11 cellular contexts compared by ENCODE assay signal in genomic region chr12:48285751-48286650, GRCh38.
DNase-seq lines count a peak whose midpoint lies in the region; ATAC-seq and TF ChIP-seq lines count a peak whose summit lies in the region.
"Had no signal": no experiment of that assay in that cellular context is flagged by ENCODE, and none has a peak within 500 bp of the region (broad histone marks: within the 10 kb centered on the region; RNA-seq: fewer than 3 reads in every experiment).

No MANE protein-coding gene starts in this region.

- no peaks in the 10 kb centered on the region for H3K9me2 ChIP-seq in Loucy (replicated peaks; ENCODE audit: low read depth, low read length)

- H3K4me1 Mint-ChIP-seq in activated T-cell treated with anti-CD3 and anti-CD28 coated beads, Interleukin-2, amount 50 U/mL, for 4 hours (ENCODE audit: low read depth), result peaks cover 15% of the 10 kb centered on the region
- peaks cover 13% of the 10 kb centered on the region for H3K4me1 Mint-ChIP-seq in activated T-helper 1 cell treated with anti-CD3 and anti-CD28 coated beads, Interleukin-12 subunit alpha, Interleukin-12 subunit beta, Interleukin-2, Interleukin-4 antibody, amounts not matched to agents 30 ng/mL and 10 ng/mL and 1 ng/mL, durations not matched to agents 14 hours and 24 hours and 36 hours (ENCODE audit: low read depth)
- H3K4me1 Mint-ChIP-seq in natural killer cell treated with Interleukin-12 subunit alpha and Interleukin-12 subunit beta and Interleukin-15 and Interleukin-18, amount 100 ng/mL, for 72 hours (ENCODE audit: low read depth in 2 of 2), result peaks cover 8 to 12% of the 10 kb centered on the region in 2 donors

- no peaks in the 10 kb centered on the region for H3F3A ChIP-seq in Loucy (ENCODE audit: low read depth)

- H3K27me3 ChIP-seq in Loucy (ENCODE audit: insufficient read depth, low read length, poor library complexity, severe bottlenecking), result peaks cover 1% of the 10 kb centered on the region
- H3K27me3 ChIP-seq: vagina had no signal

- H3K27ac Mint-ChIP-seq in activated T-helper 1 cell treated with anti-CD3 and anti-CD28 coated beads, Interleukin-12 subunit alpha, Interleukin-12 subunit beta, Interleukin-2, Interleukin-4 antibody, amounts not matched to agents 30 ng/mL and 10 ng/mL and 1 ng/mL, durations not matched to agents 14 hours and 24 hours and 36 hours, result peak overlapping the region; percentile 3
- H3K27ac Mint-ChIP-seq in natural killer cell treated with Interleukin-12 subunit alpha and Interleukin-12 subunit beta and Interleukin-15 and Interleukin-18, amount 100 ng/mL, for 72 hours, result peak overlapping the region; percentile 46 to 84

- H3K9me3 Mint-ChIP-seq in activated T-cell treated with anti-CD3 and anti-CD28 coated beads, Interleukin-2, amount 50 U/mL, for 4 hours, result no peaks in the 10 kb centered on the region
- no peaks in the 10 kb centered on the region for H3K9me3 Mint-ChIP-seq in activated T-helper 1 cell treated with anti-CD3 and anti-CD28 coated beads, Interleukin-12 subunit alpha, Interleukin-12 subunit beta, Interleukin-2, Interleukin-4 antibody, amounts not matched to agents 30 ng/mL and 10 ng/mL and 1 ng/mL, durations not matched to agents 14 hours and 24 hours and 36 hours
- H3K9me3 Mint-ChIP-seq in natural killer cell treated with Interleukin-12 subunit alpha and Interleukin-12 subunit beta and Interleukin-15 and Interleukin-18, amount 100 ng/mL, for 72 hours, result peaks cover 3% of the 10 kb centered on the region

- H3K79me2 ChIP-seq in Loucy (ENCODE audit: insufficient read depth, low read length), result no peaks in the 10 kb centered on the region

- H3K36me3 Mint-ChIP-seq in activated T-cell treated with anti-CD3 and anti-CD28 coated beads, Interleukin-2, amount 50 U/mL, for 4 hours (ENCODE audit: insufficient read depth), result no peaks in the 10 kb centered on the region
- H3K36me3 Mint-ChIP-seq in activated T-helper 1 cell treated with anti-CD3 and anti-CD28 coated beads, Interleukin-12 subunit alpha, Interleukin-12 subunit beta, Interleukin-2, Interleukin-4 antibody, amounts not matched to agents 30 ng/mL and 10 ng/mL and 1 ng/mL, durations not matched to agents 14 hours and 24 hours and 36 hours (ENCODE audit: low read depth), result no peaks in the 10 kb centered on the region
- H3K36me3 Mint-ChIP-seq in natural killer cell treated with Interleukin-12 subunit alpha and Interleukin-12 subunit beta and Interleukin-15 and Interleukin-18, amount 100 ng/mL, for 72 hours, result no peaks in the 10 kb centered on the region

- no peak overlapping the region for H3K9ac ChIP-seq in Loucy (ENCODE audit: low read depth, low read length, poor library complexity, severe bottlenecking)

- H2AFZ ChIP-seq in Loucy (ENCODE audit: low read length), result peak overlapping the region; percentile 92

- H3K36me3 ChIP-seq in Loucy (ENCODE audit: insufficient read depth, low read length), result no peaks in the 10 kb centered on the region
- H3K36me3 ChIP-seq: vagina had no signal

- no peak for DNase-seq in activated T-cell treated with anti-CD3 and anti-CD28 coated beads, Interleukin-2, amount 50 U/mL, for 4 hours
- no peak for DNase-seq in activated T-cell treated with anti-CD3 and anti-CD28 coated beads, Interleukin-2, amount 50 U/mL, for 1 hour
- DNase-seq in activated T-helper 1 cell treated with anti-CD3 and anti-CD28 coated beads, Interleukin-12 subunit alpha, Interleukin-12 subunit beta, Interleukin-2, Interleukin-4 antibody, amounts not matched to agents 30 ng/mL and 10 ng/mL and 1 ng/mL, durations not matched to agents 14 hours and 24 hours and 36 hours (ENCODE audit: low spot score), result no peak
- DNase-seq in natural killer cell treated with Interleukin-12 subunit alpha and Interleukin-12 subunit beta and Interleukin-15 and Interleukin-18, amount 100 ng/mL, for 72 hours (ENCODE audit: low spot score), result no peak
- no peak for DNase-seq in dermis blood vessel endothelial cell
- DNase-seq in SK-N-DZ (ENCODE audit: low spot score), result no peak
- DNase-seq: caudate nucleus, NCI-H187 had no signal

- H4K20me1 ChIP-seq in Loucy (ENCODE audit: insufficient read depth, low read length, poor library complexity, severe bottlenecking), result no peaks in the 10 kb centered on the region

- H3K4me1 ChIP-seq in Loucy (ENCODE audit: insufficient read depth, low read length, poor library complexity, severe bottlenecking), result peaks cover 9% of the 10 kb centered on the region
- H3K4me1 ChIP-seq: vagina had no signal

- H3K4me2 ChIP-seq in Loucy (ENCODE audit: low read depth, low read length, poor library complexity, severe bottlenecking), result peak overlapping the region; percentile 65

- peak overlapping the region; percentile 22 for H3K4me3 Mint-ChIP-seq in activated T-cell treated with anti-CD3 and anti-CD28 coated beads, Interleukin-2, amount 50 U/mL, for 4 hours
- H3K4me3 Mint-ChIP-seq in activated T-helper 1 cell treated with anti-CD3 and anti-CD28 coated beads, Interleukin-12 subunit alpha, Interleukin-12 subunit beta, Interleukin-2, Interleukin-4 antibody, amounts not matched to agents 30 ng/mL and 10 ng/mL and 1 ng/mL, durations not matched to agents 14 hours and 24 hours and 36 hours, result no peak overlapping the region
- H3K4me3 Mint-ChIP-seq in natural killer cell treated with Interleukin-12 subunit alpha and Interleukin-12 subunit beta and Interleukin-15 and Interleukin-18, amount 100 ng/mL, for 72 hours, result no peak overlapping the region

- H3K4me3 ChIP-seq in Loucy (ENCODE audit: low read length, poor library complexity, severe bottlenecking), result peak overlapping the region; percentile 47
- H3K4me3 ChIP-seq: vagina had no signal

- peak; percentile 81 to 88 for ATAC-seq in activated T-cell treated with anti-CD3 and anti-CD28 coated beads, Interleukin-2, amount 50 U/mL, for 4 hours
- peak; percentile 71 to 72 for ATAC-seq in natural killer cell treated with Interleukin-12 subunit alpha and Interleukin-12 subunit beta and Interleukin-15 and Interleukin-18, amount 100 ng/mL, for 72 hours
- no peak for ATAC-seq in HG03280 (IDR thresholded peaks at IDR 0.05; ENCODE audit: unreplicated experiment)

- intact Hi-C loops in activated T-helper 1 cell treated with anti-CD3 and anti-CD28 coated beads, Interleukin-12 subunit alpha, Interleukin-12 subunit beta, Interleukin-2, Interleukin-4 antibody, amounts not matched to agents 30 ng/mL and 10 ng/mL and 1 ng/mL, durations not matched to agents 14 hours and 24 hours and 36 hours (cut with micrococcal nuclease), result no loop called here

- H3K9me3 ChIP-seq in Loucy (ENCODE audit: insufficient read depth, low read depth, low read length), result no peaks in the 10 kb centered on the region
- H3K9me3 ChIP-seq: vagina had no signal

- peaks cover 7% of the 10 kb centered on the region for H3K27me3 Mint-ChIP-seq in activated T-cell treated with anti-CD3 and anti-CD28 coated beads, Interleukin-2, amount 50 U/mL, for 4 hours (ENCODE audit: low read depth)
- H3K27me3 Mint-ChIP-seq in activated T-helper 1 cell treated with anti-CD3 and anti-CD28 coated beads, Interleukin-12 subunit alpha, Interleukin-12 subunit beta, Interleukin-2, Interleukin-4 antibody, amounts not matched to agents 30 ng/mL and 10 ng/mL and 1 ng/mL, durations not matched to agents 14 hours and 24 hours and 36 hours (ENCODE audit: insufficient read depth), result peaks cover 7% of the 10 kb centered on the region
- H3K27me3 Mint-ChIP-seq in natural killer cell treated with Interleukin-12 subunit alpha and Interleukin-12 subunit beta and Interleukin-15 and Interleukin-18, amount 100 ng/mL, for 72 hours, result peaks cover 12 to 15% of the 10 kb centered on the region in 2 donors

- no peak for TF ChIP-seq CTCF in Loucy (conservative IDR thresholded peaks at IDR 0.05; ENCODE audit: low read length)
